In the genomic region with DNA sequence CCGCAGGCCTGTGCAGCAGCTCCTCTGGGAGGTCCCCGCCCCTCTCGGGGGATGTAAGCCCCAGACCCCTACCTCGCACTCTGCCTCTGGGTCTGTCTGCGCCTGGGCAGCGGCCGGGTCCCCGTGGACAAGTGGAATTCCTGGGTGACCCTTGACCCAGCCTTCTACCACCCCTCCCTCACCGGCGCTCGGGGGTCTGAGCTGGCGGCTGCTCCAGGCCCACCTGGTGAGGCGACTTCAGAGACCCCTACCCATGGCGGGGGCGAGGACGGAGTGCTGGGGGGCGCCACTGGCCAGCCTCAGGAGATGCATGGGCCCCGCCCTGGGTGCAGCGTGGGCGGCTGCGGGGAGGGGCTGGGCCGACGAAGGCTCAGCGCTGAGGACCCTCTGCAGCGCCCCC, we compare ENCODE assay signal across 14 cellular contexts. TPM values are rescaled to one million over a fixed set of nuclear protein-coding genes. Genes with fewer than 3 reads are reported as not detected.
"Had no signal": no experiment of that assay in that cellular context is flagged by ENCODE, and none has a peak within 500 bp of the region (broad histone marks: within the 10 kb centered on the region; RNA-seq: fewer than 3 reads in every experiment).

No MANE protein-coding gene starts in this region.

RNA-seq across cellular contexts. Expression of a gene that starts 8.4 kb away (rescaled TPM):
- total RNA-seq: activated B cell treated with CpG ODN at 0.5 μM for 24 hours; activated CD4-positive, alpha-beta memory T cell treated with anti-CD3 and anti-CD28 coated beads for 36 hours; activated CD4-positive, alpha-beta T cell treated with anti-CD3 and anti-CD28 coated beads, Interleukin-2, amount 10 ng/mL, durations not matched to agents 24 days and 14 days; activated CD8-positive, alpha-beta memory T cell treated with anti-CD3 and anti-CD28 coated beads for 36 hours; activated CD8-positive, alpha-beta T cell treated with anti-CD3 and anti-CD28 coated beads for 36 hours; activated naive CD4-positive, alpha-beta T cell treated with anti-CD3 and anti-CD28 coated beads for 36 hours; activated naive CD4-positive, alpha-beta T cell treated with anti-CD3 and anti-CD28 coated beads, Interleukin-2, amount 50 U/mL, for 72 hours; activated naive CD8-positive, alpha-beta T cell treated with anti-CD3 and anti-CD28 coated beads for 36 hours; activated T-cell treated with anti-CD3 and anti-CD28 coated beads, Interleukin-2, amount 50 U/mL, for 4 hours; activated T-cell treated with anti-CD3 and anti-CD28 coated beads, Interleukin-2, amount 50 U/mL, for 72 hours; activated T-helper 1 cell treated with anti-CD3 and anti-CD28 coated beads, Interleukin-12 subunit alpha, Interleukin-12 subunit beta, Interleukin-2, Interleukin-4 antibody, amounts not matched to agents 30 ng/mL and 10 ng/mL and 1 ng/mL, durations not matched to agents 14 hours and 24 hours and 36 hours; activated T-helper 17 cell treated with anti-CD3 and anti-CD28 coated beads, Interleukin-2, amount 50 U/mL, for 72 hours; ascending aorta; bronchial epithelial cell had no signal
